8 cellular contexts compared by ENCODE assay signal in the genomic region with DNA sequence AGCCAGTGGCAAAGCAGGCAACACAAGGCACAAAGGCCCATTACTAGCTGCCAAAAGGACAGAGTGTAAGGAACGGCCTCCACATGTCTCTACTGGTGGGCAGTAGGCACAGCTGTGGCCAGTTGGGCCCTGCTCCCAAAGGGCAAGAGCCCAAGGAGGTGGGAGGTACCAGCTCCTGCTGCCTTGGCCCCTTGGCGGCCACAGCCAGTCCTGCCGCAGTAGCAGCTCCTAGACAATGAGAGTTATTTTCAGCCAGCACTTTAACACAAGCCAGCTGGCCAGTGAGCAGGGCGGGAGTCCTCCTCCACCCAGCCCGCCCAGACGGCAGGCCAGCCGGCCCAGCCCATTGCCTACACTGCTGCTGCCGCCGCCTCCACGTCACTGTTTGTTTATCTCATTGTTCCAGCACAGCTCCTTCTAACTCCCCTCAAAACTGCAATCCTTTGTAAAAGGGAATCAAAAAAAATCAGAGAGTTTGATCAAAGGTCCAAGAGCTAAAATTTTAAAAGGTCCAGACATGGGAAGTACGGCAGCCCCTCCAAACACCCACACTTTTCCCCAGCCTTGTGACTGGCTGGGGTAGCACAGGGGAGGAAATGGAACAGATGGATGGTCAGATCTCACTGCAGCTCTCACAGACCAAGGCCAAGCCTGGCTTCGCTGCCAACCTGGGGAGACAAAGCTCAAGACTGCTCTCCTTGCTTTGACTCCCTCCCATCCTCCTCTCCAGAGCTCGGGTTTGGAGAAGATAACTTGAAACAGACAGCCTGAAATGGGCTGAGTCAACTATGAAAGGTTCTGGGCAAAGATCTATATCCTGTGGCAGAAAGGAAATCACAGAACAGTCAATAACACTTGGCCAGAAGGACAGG. TPM values are rescaled to one million over a fixed set of nuclear protein-coding genes. Genes with fewer than 3 reads are reported as not detected.
DNase-seq lines count a peak whose midpoint lies in the region; ATAC-seq and TF ChIP-seq lines count a peak whose summit lies in the region.

No MANE protein-coding gene starts in this region.

- H3K9me3 ChIP-seq in gastroesophageal sphincter: no peaks in the 10 kb centered on the region

- H3K4me1 ChIP-seq in gastroesophageal sphincter: peaks cover 6 to 62% (median 36%) of the 10 kb centered on the region in 3 donors

- H3K27me3 ChIP-seq in gastroesophageal sphincter: no peaks in the 10 kb centered on the region

- H3K36me3 ChIP-seq in gastroesophageal sphincter: no peaks in the 10 kb centered on the region

- H3K9me3 Mint-ChIP-seq in activated naive CD8-positive, alpha-beta T cell (ENCODE audit: low read depth): no peaks in the 10 kb centered on the region
- H3K9me3 Mint-ChIP-seq in nephron: no peaks in the 10 kb centered on the region

- H3K36me3 Mint-ChIP-seq in activated naive CD8-positive, alpha-beta T cell: peaks cover 3% of the 10 kb centered on the region
- H3K36me3 Mint-ChIP-seq in nephron (ENCODE audit: low read depth): no peaks in the 10 kb centered on the region

- DNase-seq in DMS 273 treated with DMSO at 0.1 percent for 48 hours (lab: John Stamatoyannopoulos, UW): peak; percentile 67
- DNase-seq in NCI-H1417 treated with DMSO at 0.1 percent for 48 hours (lab: John Stamatoyannopoulos, UW): peak; percentile 69
- no peak for DNase-seq in SW480 (ENCODE audit: low spot score)

- H3K27ac Mint-ChIP-seq in activated naive CD8-positive, alpha-beta T cell: peak overlapping the region; percentile 96
- H3K27ac Mint-ChIP-seq in nephron: peak overlapping the region; percentile 98 to 99 (median 99)

- TF ChIP-seq EP300 in gastroesophageal sphincter (IDR thresholded peaks at IDR 0.05): no peak

- H3K27ac ChIP-seq in gastroesophageal sphincter: peak overlapping the region; percentile 80 to 94 (median 91)

- H3K27me3 Mint-ChIP-seq in activated naive CD8-positive, alpha-beta T cell: no peaks in the 10 kb centered on the region
- H3K27me3 Mint-ChIP-seq in nephron (ENCODE audit: low read depth): no peaks in the 10 kb centered on the region

- H3K4me1 Mint-ChIP-seq in activated naive CD8-positive, alpha-beta T cell (ENCODE audit: low read depth): peaks cover 85% of the 10 kb centered on the region
- H3K4me1 Mint-ChIP-seq in nephron: peaks cover 76% of the 10 kb centered on the region

- H3K4me3 ChIP-seq in gastroesophageal sphincter: no peak overlapping the region

- WGBS in gastroesophageal sphincter (ENCODE audit: low coverage in 1 of 2), 2 donors: 3 to 6% methylated on average over 3 to 10 of the region's 13 CpGs

- H3K4me3 Mint-ChIP-seq in activated naive CD8-positive, alpha-beta T cell: peak overlapping the region; percentile 54
- H3K4me3 Mint-ChIP-seq in nephron: peak overlapping the region; percentile 22 to 54 (median 31)

- TF ChIP-seq CTCF in gastroesophageal sphincter (IDR thresholded peaks at IDR 0.05): peak in 3 of 4 experiments; percentile 46 to 87 (median 84)
- TF ChIP-seq CTCF in nephron (IDR thresholded peaks at IDR 0.05; ENCODE audit: unreplicated experiment in 3 of 3): peak in 2 of 3 experiments; percentile 44 to 57

- peak in 1 of 2 donors; percentile 16 for TF ChIP-seq POLR2A in gastroesophageal sphincter (IDR thresholded peaks at IDR 0.05)

- ATAC-seq in gastroesophageal sphincter: peak; percentile 99
- ATAC-seq in HG02840 (IDR thresholded peaks at IDR 0.05; ENCODE audit: low FRiP score, unreplicated experiment): no peak
- no peak for ATAC-seq in HG03521 (IDR thresholded peaks at IDR 0.05; ENCODE audit: unreplicated experiment)

RNA-seq across cellular contexts. Expression of a gene that starts 33.5 kb away (rescaled TPM):
- total RNA-seq in gastroesophageal sphincter: 10 to 100 TPM; 10.4 to 15.4 (median 12.6) TPM

RNA-seq across cellular contexts. Expression of a gene that starts 50.3 kb away (rescaled TPM):
- 10 to 100 TPM; 14.6 to 24.0 (median 18.3) TPM for total RNA-seq in gastroesophageal sphincter
